Comparison of ENCODE assay signal across 22 cellular contexts in genomic region chr6:56638760-56639159, GRCh38. TPM values are rescaled to one million over a fixed set of nuclear protein-coding genes. Genes with fewer than 3 reads are reported as not detected.
DNase-seq lines count a peak whose midpoint lies in the region; ATAC-seq, FAIRE-seq and TF ChIP-seq lines count a peak whose summit lies in the region.
"Had no signal": no experiment of that assay in that cellular context is flagged by ENCODE, and none has a peak within 500 bp of the region (broad histone marks: within the 10 kb centered on the region; RNA-seq: fewer than 3 reads in every experiment).

No MANE protein-coding gene starts in this region.

- TF ChIP-seq EP300 in gastroesophageal sphincter (IDR thresholded peaks at IDR 0.05): no peak

- peak; percentile 58 for FAIRE-seq in astrocyte (lab: Jason Lieb, UNC)
- FAIRE-seq: A204.1, GM12878, GM19239 had no signal

- no peak overlapping the region for H2AFZ ChIP-seq in astrocyte (ENCODE audit: low read depth, low read length)

- no peak overlapping the region for H3K4me2 ChIP-seq in astrocyte (ENCODE audit: low read length)
- H3K4me2 ChIP-seq: KMS-11 had no signal

- no peak for TF ChIP-seq CTCF in astrocyte (IDR thresholded peaks at IDR 0.05; ENCODE audit: insufficient read depth, low read depth, low read length)
- no peak for TF ChIP-seq CTCF in vagina (IDR thresholded peaks at IDR 0.05)
- TF ChIP-seq CTCF in RWPE1 (conservative IDR thresholded peaks at IDR 0.05; ENCODE audit: low read depth): no peak
- no peak for TF ChIP-seq CTCF in gastroesophageal sphincter (IDR thresholded peaks at IDR 0.05)

- H3K27me3 Mint-ChIP-seq in astrocyte (ENCODE audit: low read depth, unreplicated experiment): no peaks in the 10 kb centered on the region
- peaks cover 4% of the 10 kb centered on the region for H3K27me3 Mint-ChIP-seq in activated CD4-positive, alpha-beta memory T cell treated with anti-CD3 and anti-CD28 coated beads, Interleukin-2, amount 10 ng/mL, durations not matched to agents 7 days and 5 days

- H3K4me1 ChIP-seq in astrocyte (ENCODE audit: insufficient read depth, low read length): peaks cover 16% of the 10 kb centered on the region
- peaks cover 15% of the 10 kb centered on the region for H3K4me1 ChIP-seq in vagina
- peaks cover 0 to 23% (median 3%) of the 10 kb centered on the region in 3 donors for H3K4me1 ChIP-seq in gastroesophageal sphincter

- peaks cover 23% of the 10 kb centered on the region for H3K4me1 Mint-ChIP-seq in astrocyte (ENCODE audit: low read depth, unreplicated experiment)
- no peaks in the 10 kb centered on the region for H3K4me1 Mint-ChIP-seq in activated CD4-positive, alpha-beta memory T cell treated with anti-CD3 and anti-CD28 coated beads, Interleukin-2, amount 10 ng/mL, durations not matched to agents 7 days and 5 days
- H3K4me1 Mint-ChIP-seq: CD14-positive monocyte had no signal

- H3K27ac Mint-ChIP-seq in astrocyte (ENCODE audit: unreplicated experiment): no peak overlapping the region
- H3K27ac Mint-ChIP-seq in activated CD4-positive, alpha-beta memory T cell treated with anti-CD3 and anti-CD28 coated beads, Interleukin-2, amount 10 ng/mL, durations not matched to agents 7 days and 5 days: no peak overlapping the region
- H3K27ac Mint-ChIP-seq: CD14-positive monocyte had no signal

- no peaks in the 10 kb centered on the region for H3K9me3 Mint-ChIP-seq in astrocyte (ENCODE audit: unreplicated experiment)
- H3K9me3 Mint-ChIP-seq in activated CD4-positive, alpha-beta memory T cell treated with anti-CD3 and anti-CD28 coated beads, Interleukin-2, amount 10 ng/mL, durations not matched to agents 7 days and 5 days: no peaks in the 10 kb centered on the region
- H3K9me3 Mint-ChIP-seq: CD14-positive monocyte had no signal

- TF ChIP-seq POLR2A in vagina (IDR thresholded peaks at IDR 0.05) (no peak), gastroesophageal sphincter (IDR thresholded peaks at IDR 0.05) (no peak)

- H3K9ac ChIP-seq in astrocyte (ENCODE audit: low read length): no peak overlapping the region
- H3K9ac ChIP-seq: KMS-11 had no signal

- H3K4me3 Mint-ChIP-seq in astrocyte (ENCODE audit: unreplicated experiment): no peak overlapping the region
- H3K4me3 Mint-ChIP-seq in activated CD4-positive, alpha-beta memory T cell treated with anti-CD3 and anti-CD28 coated beads, Interleukin-2, amount 10 ng/mL, durations not matched to agents 7 days and 5 days: no peak overlapping the region
- H3K4me3 Mint-ChIP-seq: CD14-positive monocyte had no signal

- peaks cover 3% of the 10 kb centered on the region for H3K79me2 ChIP-seq in astrocyte (ENCODE audit: insufficient read depth, low read length)

- CTCF ChIA-PET in RWPE1 (lab: Yijun Ruan, JAX): interaction anchor here (1.2 to 1.4 kb wide), 2 partner anchors 60 to 219 kb away, joined by 3 to 6 read pairs; no protein-coding TSS in a partner anchor
- CTCF ChIA-PET in activated CD4-positive, alpha-beta memory T cell treated with anti-CD3 and anti-CD28 coated beads, Interleukin-2, amount 10 ng/mL, durations not matched to agents 7 days and 5 days (lab: Charles Lee): interaction anchor here (1.2 to 2.8 kb wide), 2 partner anchors 20 to 213 kb away, joined by 3 to 17 read pairs; no protein-coding TSS in a partner anchor

- intact Hi-C loops in vagina (cut with DNase I): loop anchor here (5.0 kb wide), 1 partner anchor 59 kb away; no protein-coding TSS in a partner anchor

- no peaks in the 10 kb centered on the region for H4K20me1 ChIP-seq in astrocyte (ENCODE audit: insufficient read depth, low read length)

- no peak for ATAC-seq in gastroesophageal sphincter
- ATAC-seq: GM12878 had no signal

- H3K36me3 ChIP-seq in astrocyte (ENCODE audit: insufficient read depth, low read length): peaks cover 49% of the 10 kb centered on the region
- H3K36me3 ChIP-seq in vagina: peaks cover 0 to 38% of the 10 kb centered on the region in 2 donors
- H3K36me3 ChIP-seq in gastroesophageal sphincter: peaks cover 6 to 57% of the 10 kb centered on the region in 2 donors

- H3K27ac ChIP-seq in astrocyte (ENCODE audit: low read depth, low read length) (no peak overlapping the region), vagina (peak overlapping the region; percentile 60), RWPE1 (no peak overlapping the region), gastroesophageal sphincter (peak overlapping the region in 2 of 4 donors; percentile 44 to 56)
- H3K27ac ChIP-seq: HL-60, KMS-11, SJSA1 had no signal

- no peaks in the 10 kb centered on the region for H3K9me3 ChIP-seq in astrocyte (ENCODE audit: insufficient read depth, low read depth, low read length)
- H3K9me3 ChIP-seq in vagina: no peaks in the 10 kb centered on the region
- no peaks in the 10 kb centered on the region for H3K9me3 ChIP-seq in gastroesophageal sphincter
- H3K9me3 ChIP-seq: HAP-1, SJSA1 had no signal

- POLR2A ChIA-PET in RWPE1 (lab: Yijun Ruan, JAX; ENCODE audit: low non-redundant PET): no interaction called here
- POLR2A ChIA-PET in activated CD4-positive, alpha-beta memory T cell treated with anti-CD3 and anti-CD28 coated beads, Interleukin-2, amount 10 ng/mL, durations not matched to agents 7 days and 5 days (lab: Charles Lee): no interaction called here

- H3K27me3 ChIP-seq in astrocyte (ENCODE audit: insufficient read depth, low read length) (no peaks in the 10 kb centered on the region), vagina (no peaks in the 10 kb centered on the region), gastroesophageal sphincter (no peaks in the 10 kb centered on the region)
- H3K27me3 ChIP-seq: SJSA1 had no signal

- no peak overlapping the region for H3K4me3 ChIP-seq in astrocyte (ENCODE audit: insufficient read depth, low read depth, low read length)
- peak overlapping the region in 1 of 2 donors; percentile 39 for H3K4me3 ChIP-seq in vagina
- no peak overlapping the region for H3K4me3 ChIP-seq in gastroesophageal sphincter
- H3K4me3 ChIP-seq: GM12878, HAP-1, SJSA1 had no signal

- peak; percentile 71 for DNase-seq in NCI-H510A treated with DMSO at 0.1 percent for 48 hours (lab: John Stamatoyannopoulos, UW)
- no peak for DNase-seq in NCI-H510A (lab: John Stamatoyannopoulos, UW)
- DNase-seq in astrocyte (ENCODE audit: low read depth): no peak
- peak; percentile 23 for DNase-seq in fibroblast of gingiva (ENCODE audit: low read depth)
- no peak for DNase-seq in vagina (ENCODE audit: extremely low spot score in 2 of 2)
- no peak for DNase-seq in RWPE1 (ENCODE audit: low spot score)
- no peak for DNase-seq in activated CD4-positive, alpha-beta memory T cell treated with anti-CD3 and anti-CD28 coated beads, Interleukin-2, amount 10 ng/mL, durations not matched to agents 7 days and 5 days
- DNase-seq: COR-L47, DMS153, MM.1S, NCI-H1105, NCI-H1694 treated with DMSO at 0.1 percent for 48 hours, NCI-H2171 treated with DMSO at 0.1 percent for 48 hours had no signal

- H3K36me3 Mint-ChIP-seq in astrocyte (ENCODE audit: low read depth, unreplicated experiment): peaks cover 4% of the 10 kb centered on the region
- H3K36me3 Mint-ChIP-seq in activated CD4-positive, alpha-beta memory T cell treated with anti-CD3 and anti-CD28 coated beads, Interleukin-2, amount 10 ng/mL, durations not matched to agents 7 days and 5 days (ENCODE audit: low read depth): no peaks in the 10 kb centered on the region

RNA-seq across cellular contexts. Expression of gene DST, which starts 3.9 kb away (rescaled TPM):
- total RNA-seq in astrocyte: 352 and 442 TPM in 2 replicates
- 460 TPM for total RNA-seq in vagina
- 100 to 1,000 TPM; 442 to 716 (median 661) TPM for total RNA-seq in gastroesophageal sphincter
- 1 to 10 TPM; 5.4 to 5.5 TPM for total RNA-seq in activated CD4-positive, alpha-beta memory T cell treated with anti-CD3 and anti-CD28 coated beads, Interleukin-2, amount 10 ng/mL, durations not matched to agents 7 days and 5 days

Comparison
In these comparisons a context has a peak if more than half of its experiments do, and no peak if none do; other contexts are left out.
1. DNase-seq: peak in NCI-H510A treated with DMSO at 0.1 percent for 48 hours (single experiment) and fibroblast of gingiva (single experiment); none in NCI-H510A (single experiment), astrocyte (single experiment), vagina (0 of 2), RWPE1 (single experiment) and activated CD4-positive, alpha-beta memory T cell treated with anti-CD3 and anti-CD28 coated beads, Interleukin-2, amount 10 ng/mL, durations not matched to agents 7 days and 5 days (single experiment).
2. RNA of gene DST, which starts 3.9 kb away (total RNA-seq): 442 to 716 TPM in gastroesophageal sphincter, 460 TPM in vagina (single experiment) and 352 to 442 TPM in astrocyte; 5.4 to 5.5 TPM in activated CD4-positive, alpha-beta memory T cell treated with anti-CD3 and anti-CD28 coated beads, Interleukin-2, amount 10 ng/mL, durations not matched to agents 7 days and 5 days; every median in the first group is over 10 times any median in the second.